1 cellular context compared by ENCODE assay signal in genomic region chr17:15502315-15503112, GRCh38.
A peak's percentile ranks its signal among the peaks of the same experiment; 100 is the strongest.
TF ChIP-seq lines count a peak whose summit lies in the region.

No MANE protein-coding gene starts in this region.

TF ChIP-seq in K562, 482 proteins besides CTCF, POLR2A, EP300 and RAD21 (continued from another document and continues in another):
- 0 out of 2 replicates have a peak, but pooled peaks have one; percentile 41 for TF ChIP-seq SUPT5H (IDR thresholded peaks at IDR 0.05)
- TF ChIP-seq RBM25 (IDR thresholded peaks at IDR 0.05; ENCODE audit: low read depth, low read length, severe bottlenecking): no peak
- no peak for TF ChIP-seq PKNOX1 (IDR thresholded peaks at IDR 0.05)
- TF ChIP-seq CHD1 (IDR thresholded peaks at IDR 0.05; ENCODE audit: low read length): no peak
- peak; percentile 31 for TF ChIP-seq ARHGAP35 (IDR thresholded peaks at IDR 0.05; ENCODE audit: partially characterized antibody)
- TF ChIP-seq TAF7 (tag; IDR thresholded peaks at IDR 0.05): no peak
- TF ChIP-seq E2F4 (CRISPR knock-in tag; IDR thresholded peaks at IDR 0.05; ENCODE audit: low read depth): no peak
- TF ChIP-seq ZNF212 (CRISPR knock-in tag; IDR thresholded peaks at IDR 0.05): no peak
- TF ChIP-seq ERF (CRISPR knock-in tag; IDR thresholded peaks at IDR 0.05): no peak
- no peak for TF ChIP-seq TAF1 (IDR thresholded peaks at IDR 0.05; ENCODE audit: control insufficient read depth, extremely low read depth, insufficient read depth, low read length, severe bottlenecking)
- TF ChIP-seq ZNF609 (CRISPR knock-in tag; IDR thresholded peaks at IDR 0.05; ENCODE audit: borderline replicate concordance): no peak
- TF ChIP-seq BCLAF1 (IDR thresholded peaks at IDR 0.05; ENCODE audit: borderline replicate concordance in 1 of 2, control insufficient read depth in 1 of 2, low read depth in 2 of 2, low read length in 1 of 2): no peak
- no peak for TF ChIP-seq EWSR1 (IDR thresholded peaks at IDR 0.05; ENCODE audit: borderline replicate concordance, low read depth, partially characterized antibody)
- TF ChIP-seq RHOXF2B (CRISPR knock-in tag; conservative IDR thresholded peaks at IDR 0.05): no peak
- TF ChIP-seq PRMT5 (CRISPR knock-in tag; IDR thresholded peaks at IDR 0.05): no peak
- TF ChIP-seq ZNF445 (CRISPR knock-in tag; IDR thresholded peaks at IDR 0.05; ENCODE audit: low read depth): no peak
- TF ChIP-seq ZC3H11A (IDR thresholded peaks at IDR 0.05; ENCODE audit: low read depth, low read length): no peak
- no peak for TF ChIP-seq NFYB (IDR thresholded peaks at IDR 0.05; ENCODE audit: extremely low read depth, insufficient read length)
- TF ChIP-seq DEAF1 (CRISPR knock-in tag; IDR thresholded peaks at IDR 0.05): peak; percentile 65
- TF ChIP-seq RNF219 (CRISPR knock-in tag; IDR thresholded peaks at IDR 0.05): no peak
- no peak for TF ChIP-seq CBFB (CRISPR knock-in tag; IDR thresholded peaks at IDR 0.05)
- TF ChIP-seq ETV5 (CRISPR knock-in tag; IDR thresholded peaks at IDR 0.05; ENCODE audit: low read depth): no peak
- no peak for TF ChIP-seq LEF1 (IDR thresholded peaks at IDR 0.05)
- TF ChIP-seq TGIF2 (CRISPR knock-in tag; IDR thresholded peaks at IDR 0.05): no peak
- no peak for TF ChIP-seq POU5F1 (IDR thresholded peaks at IDR 0.05; ENCODE audit: borderline replicate concordance, low read depth, low read length, partially characterized antibody)
- TF ChIP-seq RFX7 (CRISPR knock-in tag; IDR thresholded peaks at IDR 0.05): no peak
- no peak for TF ChIP-seq ZBTB11 (CRISPR knock-in tag; IDR thresholded peaks at IDR 0.05)
- no peak for TF ChIP-seq ZNF696 (CRISPR knock-in tag; conservative IDR thresholded peaks at IDR 0.05)
- TF ChIP-seq SMARCA4 (IDR thresholded peaks at IDR 0.05): 0 out of 2 replicates have a peak, but pooled peaks have one; percentile 20
- TF ChIP-seq AFF1 (IDR thresholded peaks at IDR 0.05; ENCODE audit: low read depth in 1 of 2, partially characterized antibody in 2 of 2): no peak
- no peak for TF ChIP-seq NKRF (IDR thresholded peaks at IDR 0.05; ENCODE audit: borderline replicate concordance)
